In genomic region chr11:72280726-72281315, GRCh38 we compare ENCODE assay signal across 40 cellular contexts. TPM values are rescaled to one million over a fixed set of nuclear protein-coding genes. Genes with fewer than 3 reads are reported as not detected.
"Had no signal": no experiment of that assay in that cellular context is flagged by ENCODE, and none has a peak within 500 bp of the region (broad histone marks: within the 10 kb centered on the region; RNA-seq: fewer than 3 reads in every experiment).

No MANE protein-coding gene starts in this region.

- H3K9me3 ChIP-seq: adrenal gland, body of pancreas, breast epithelium had no signal

- H3K36me3 ChIP-seq: adrenal gland, brain microvascular endothelial cell, breast epithelium had no signal

- H3K4me1 Mint-ChIP-seq: activated CD4-positive, alpha-beta memory T cell treated with anti-CD3 and anti-CD28 coated beads, Interleukin-2, amount 10 ng/mL, durations not matched to agents 7 days and 5 days; activated CD4-positive, alpha-beta T cell treated with anti-CD3 and anti-CD28 coated beads, Interleukin-2, amount 10 ng/mL, durations not matched to agents 24 days and 14 days; activated CD8-positive, alpha-beta memory T cell treated with anti-CD3 and anti-CD28 coated beads, Interleukin-2, amount 10 ng/mL, durations not matched to agents 7 days and 5 days; activated naive CD8-positive, alpha-beta T cell treated with anti-CD3 and anti-CD28 coated beads for 36 hours; activated T-helper 17 cell treated with anti-CD3 and anti-CD28 coated beads, Interleukin-2, amount 50 U/mL, for 72 hours; WTC11 had no signal

- H3K36me3 Mint-ChIP-seq: activated CD8-positive, alpha-beta memory T cell treated with anti-CD3 and anti-CD28 coated beads, Interleukin-2, amount 10 ng/mL, durations not matched to agents 7 days and 5 days; activated naive CD8-positive, alpha-beta T cell treated with anti-CD3 and anti-CD28 coated beads for 36 hours; WTC11 had no signal

- H3K27ac ChIP-seq: adrenal gland, body of pancreas, brain microvascular endothelial cell, breast epithelium, VCaP had no signal

- H3K4me3 Mint-ChIP-seq: activated CD4-positive, alpha-beta memory T cell treated with anti-CD3 and anti-CD28 coated beads, Interleukin-2, amount 10 ng/mL, durations not matched to agents 7 days and 5 days; activated CD4-positive, alpha-beta T cell treated with anti-CD3 and anti-CD28 coated beads, Interleukin-2, amount 10 ng/mL, durations not matched to agents 24 days and 14 days; activated CD8-positive, alpha-beta memory T cell treated with anti-CD3 and anti-CD28 coated beads, Interleukin-2, amount 10 ng/mL, durations not matched to agents 7 days and 5 days; activated CD8-positive, alpha-beta T cell treated with anti-CD3 and anti-CD28 coated beads, Interleukin-2, amount 10 ng/mL, durations not matched to agents 7 days and 5 days; activated naive CD4-positive, alpha-beta T cell treated with anti-CD3 and anti-CD28 coated beads for 36 hours; activated naive CD8-positive, alpha-beta T cell treated with anti-CD3 and anti-CD28 coated beads for 36 hours; activated T-cell treated with anti-CD3 and anti-CD28 coated beads, Interleukin-2, amount 50 U/mL, for 4 hours; activated T-cell treated with anti-CD3 and anti-CD28 coated beads, Interleukin-2, amount 50 U/mL, for 72 hours; activated T-helper 1 cell treated with anti-CD3 and anti-CD28 coated beads, Interleukin-12 subunit alpha, Interleukin-12 subunit beta, Interleukin-2, Interleukin-4 antibody, amounts not matched to agents 30 ng/mL and 10 ng/mL and 1 ng/mL, durations not matched to agents 14 hours and 24 hours and 36 hours; activated T-helper 17 cell treated with anti-CD3 and anti-CD28 coated beads, Interleukin-2, amount 50 U/mL, for 72 hours; T-helper 1 cell treated with Interleukin-12 subunit alpha and Interleukin-12 subunit beta and Interleukin-4 antibody, amounts not matched to agents 30 μg/mL and 1 μg/mL, for 36 hours; T-helper 2 cell treated with Interferon-gamma antibody and Interleukin-4, amounts not matched to agents 5 μg/mL and 100 μg/mL, for 36 hours; WTC11 had no signal

- H3K27me3 ChIP-seq: adrenal gland, body of pancreas, brain microvascular endothelial cell, breast epithelium had no signal

- H3K4me1 ChIP-seq: adrenal gland, body of pancreas, breast epithelium had no signal

- H3K27ac Mint-ChIP-seq: activated CD4-positive, alpha-beta memory T cell treated with anti-CD3 and anti-CD28 coated beads, Interleukin-2, amount 10 ng/mL, durations not matched to agents 7 days and 5 days; activated CD4-positive, alpha-beta T cell treated with anti-CD3 and anti-CD28 coated beads, Interleukin-2, amount 10 ng/mL, durations not matched to agents 24 days and 14 days; activated CD8-positive, alpha-beta memory T cell treated with anti-CD3 and anti-CD28 coated beads, Interleukin-2, amount 10 ng/mL, durations not matched to agents 7 days and 5 days; activated CD8-positive, alpha-beta T cell treated with anti-CD3 and anti-CD28 coated beads, Interleukin-2, amount 10 ng/mL, durations not matched to agents 7 days and 5 days; activated naive CD4-positive, alpha-beta T cell treated with anti-CD3 and anti-CD28 coated beads for 36 hours; activated naive CD4-positive, alpha-beta T cell treated with anti-CD3 and anti-CD28 coated beads, Interleukin-2, amount 50 U/mL, for 72 hours; activated naive CD8-positive, alpha-beta T cell treated with anti-CD3 and anti-CD28 coated beads for 36 hours; activated T-cell treated with anti-CD3 and anti-CD28 coated beads, Interleukin-2, amount 50 U/mL, for 72 hours; activated T-helper 1 cell treated with anti-CD3 and anti-CD28 coated beads, Interleukin-12 subunit alpha, Interleukin-12 subunit beta, Interleukin-2, Interleukin-4 antibody, amounts not matched to agents 30 ng/mL and 10 ng/mL and 1 ng/mL, durations not matched to agents 14 hours and 24 hours and 36 hours; activated T-helper 17 cell treated with anti-CD3 and anti-CD28 coated beads, Interleukin-2, amount 50 U/mL, for 72 hours; T-helper 1 cell treated with Interleukin-12 subunit alpha and Interleukin-12 subunit beta and Interleukin-4 antibody, amounts not matched to agents 30 μg/mL and 1 μg/mL, for 36 hours; T-helper 2 cell treated with Interferon-gamma antibody and Interleukin-4, amounts not matched to agents 5 μg/mL and 100 μg/mL, for 36 hours; WTC11 had no signal

- DNase-seq: activated CD4-positive, alpha-beta memory T cell treated with anti-CD3 and anti-CD28 coated beads, Interleukin-2, amount 10 ng/mL, durations not matched to agents 7 days and 5 days; activated CD4-positive, alpha-beta T cell treated with anti-CD3 and anti-CD28 coated beads for 1 hour; activated CD4-positive, alpha-beta T cell treated with anti-CD3 and anti-CD28 coated beads for 4 hours; activated CD4-positive, alpha-beta T cell treated with anti-CD3 and anti-CD28 coated beads, Interleukin-2, amount 10 ng/mL, durations not matched to agents 24 days and 14 days; activated CD4-positive, alpha-beta T cell treated with anti-CD3 and anti-CD28 coated beads, Interleukin-2, amount 50 U/mL, for 48 hours; activated CD4-positive, CD25-positive, alpha-beta regulatory T cell; activated CD8-positive, alpha-beta memory T cell treated with anti-CD3 and anti-CD28 coated beads for 24 hours; activated CD8-positive, alpha-beta memory T cell treated with anti-CD3 and anti-CD28 coated beads, Interleukin-2, amount 10 ng/mL, durations not matched to agents 7 days and 5 days; activated CD8-positive, alpha-beta memory T cell treated with anti-CD3 and anti-CD28 coated beads, Interleukin-2, amount 50 U/mL, for 48 hours; activated CD8-positive, alpha-beta T cell treated with anti-CD3 and anti-CD28 coated beads, Interleukin-2, amount 10 ng/mL, durations not matched to agents 7 days and 5 days; activated effector memory CD4-positive, alpha-beta T cell treated with anti-CD3 and anti-CD28 coated beads, Interleukin-2, amount 50 U/mL, for 16 hours; activated gamma-delta T cell treated with Interleukin-2 at 50 U/mL for 16 hours; activated naive CD4-positive, alpha-beta T cell; activated naive CD4-positive, alpha-beta T cell treated with anti-CD3 and anti-CD28 coated beads for 36 hours; activated naive CD4-positive, alpha-beta T cell treated with anti-CD3 and anti-CD28 coated beads, Interleukin-2, amount 50 U/mL, for 16 hours; activated naive CD8-positive, alpha-beta T cell treated with anti-CD3 and anti-CD28 coated beads for 36 hours; activated T-cell treated with anti-CD3 and anti-CD28 coated beads, Interleukin-2, amount 50 U/mL, for 4 hours; activated T-cell treated with anti-CD3 and anti-CD28 coated beads, Interleukin-2, amount 50 U/mL, for 72 hours; adrenal gland; amniotic stem cell; aorta; body of pancreas; brain microvascular endothelial cell; central memory CD4-positive, alpha-beta T cell; T-helper 1 cell; T-helper 2 cell; T-helper 9 cell had no signal

- H3K9me3 Mint-ChIP-seq: activated CD4-positive, alpha-beta memory T cell treated with anti-CD3 and anti-CD28 coated beads, Interleukin-2, amount 10 ng/mL, durations not matched to agents 7 days and 5 days; activated CD4-positive, alpha-beta T cell treated with anti-CD3 and anti-CD28 coated beads, Interleukin-2, amount 10 ng/mL, durations not matched to agents 24 days and 14 days; activated naive CD4-positive, alpha-beta T cell treated with anti-CD3 and anti-CD28 coated beads for 36 hours; activated naive CD8-positive, alpha-beta T cell treated with anti-CD3 and anti-CD28 coated beads for 36 hours; activated T-cell treated with anti-CD3 and anti-CD28 coated beads, Interleukin-2, amount 50 U/mL, for 4 hours; activated T-helper 1 cell treated with anti-CD3 and anti-CD28 coated beads, Interleukin-12 subunit alpha, Interleukin-12 subunit beta, Interleukin-2, Interleukin-4 antibody, amounts not matched to agents 30 ng/mL and 10 ng/mL and 1 ng/mL, durations not matched to agents 14 hours and 24 hours and 36 hours; T-helper 1 cell treated with Interleukin-12 subunit alpha and Interleukin-12 subunit beta and Interleukin-4 antibody, amounts not matched to agents 30 μg/mL and 1 μg/mL, for 36 hours; T-helper 2 cell treated with Interferon-gamma antibody and Interleukin-4, amounts not matched to agents 5 μg/mL and 100 μg/mL, for 36 hours had no signal

- ATAC-seq: activated CD4-positive, CD25-positive, alpha-beta regulatory T cell treated with anti-CD3 and anti-CD28 coated beads, Interleukin-2, amount 50 U/mL, for 24 hours; activated CD8-positive, alpha-beta memory T cell treated with anti-CD3 and anti-CD28 coated beads, Interleukin-2, amount 10 ng/mL, durations not matched to agents 7 days and 5 days; activated CD8-positive, alpha-beta T cell treated with anti-CD3 and anti-CD28 coated beads, Interleukin-2, amount 10 ng/mL, durations not matched to agents 7 days and 5 days; activated naive CD4-positive, alpha-beta T cell treated with anti-CD3 and anti-CD28 coated beads, Interleukin-2, amount 50 U/mL, for 72 hours; activated T-cell treated with anti-CD3 and anti-CD28 coated beads, Interleukin-2, amount 50 U/mL, for 4 hours; activated T-cell treated with anti-CD3 and anti-CD28 coated beads, Interleukin-2, amount 50 U/mL, for 72 hours; activated T-helper 17 cell treated with anti-CD3 and anti-CD28 coated beads, Interleukin-2, amount 50 U/mL, for 72 hours; body of pancreas; WTC11 had no signal

- H3K4me3 ChIP-seq: adrenal gland, body of pancreas, breast epithelium had no signal

- FAIRE-seq: astrocyte, TTC549 had no signal

RNA-seq across cellular contexts. Expression of gene PHOX2A, which starts 36.8 kb away (rescaled TPM):
- total RNA-seq: activated CD4-positive, alpha-beta memory T cell treated with anti-CD3 and anti-CD28 coated beads, Interleukin-2, amount 10 ng/mL, durations not matched to agents 7 days and 5 days; activated CD4-positive, alpha-beta T cell treated with anti-CD3 and anti-CD28 coated beads, Interleukin-2, amount 10 ng/mL, durations not matched to agents 24 days and 14 days; activated CD8-positive, alpha-beta memory T cell treated with anti-CD3 and anti-CD28 coated beads, Interleukin-2, amount 10 ng/mL, durations not matched to agents 7 days and 5 days; activated CD8-positive, alpha-beta T cell treated with anti-CD3 and anti-CD28 coated beads, Interleukin-2, amount 10 ng/mL, durations not matched to agents 7 days and 5 days; activated naive CD4-positive, alpha-beta T cell treated with anti-CD3 and anti-CD28 coated beads for 36 hours; activated naive CD4-positive, alpha-beta T cell treated with anti-CD3 and anti-CD28 coated beads, Interleukin-2, amount 50 U/mL, for 72 hours; activated naive CD8-positive, alpha-beta T cell treated with anti-CD3 and anti-CD28 coated beads for 36 hours; activated T-cell treated with anti-CD3 and anti-CD28 coated beads, Interleukin-2, amount 50 U/mL, for 4 hours; activated T-cell treated with anti-CD3 and anti-CD28 coated beads, Interleukin-2, amount 50 U/mL, for 72 hours; activated T-helper 1 cell treated with anti-CD3 and anti-CD28 coated beads, Interleukin-12 subunit alpha, Interleukin-12 subunit beta, Interleukin-2, Interleukin-4 antibody, amounts not matched to agents 30 ng/mL and 10 ng/mL and 1 ng/mL, durations not matched to agents 14 hours and 24 hours and 36 hours; activated T-helper 17 cell treated with anti-CD3 and anti-CD28 coated beads, Interleukin-2, amount 50 U/mL, for 72 hours; aorta; astrocyte; body of pancreas; breast epithelium; cardiac septum; cerebellum had no signal
- polyA plus RNA-seq: aorta had no signal
